25 cellular contexts compared by ENCODE assay signal in the genomic region with DNA sequence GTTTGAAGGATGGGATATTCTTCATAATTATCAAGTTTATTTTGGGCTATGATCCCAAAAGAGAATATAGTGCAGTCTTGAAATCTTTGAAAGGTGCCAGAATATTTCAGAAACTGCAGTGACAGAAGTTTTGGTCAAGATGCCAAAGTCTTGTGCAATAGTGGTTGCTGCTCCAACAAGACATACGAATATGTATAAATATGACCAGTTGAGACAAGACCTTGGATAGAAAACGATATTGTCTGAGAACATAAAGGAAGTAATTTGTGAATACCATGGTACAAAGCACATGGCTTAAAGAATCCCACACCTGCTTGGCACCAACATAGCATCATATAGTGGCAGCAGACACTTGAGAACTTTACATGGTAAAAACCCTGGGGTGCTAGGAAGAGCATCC. TPM values are rescaled to one million over a fixed set of nuclear protein-coding genes. Genes with fewer than 3 reads are reported as not detected.
A peak's percentile ranks its signal among the peaks of the same experiment; 100 is the strongest.
DNase-seq lines count a peak whose midpoint lies in the region; ATAC-seq and TF ChIP-seq lines count a peak whose summit lies in the region.
"Had no signal": no experiment of that assay in that cellular context is flagged by ENCODE, and none has a peak within 500 bp of the region (broad histone marks: within the 10 kb centered on the region; RNA-seq: fewer than 3 reads in every experiment).

No MANE protein-coding gene starts in this region.

- POLR2A ChIA-PET in activated CD8-positive, alpha-beta T cell treated with anti-CD3 and anti-CD28 coated beads, Interleukin-2, amount 10 ng/mL, durations not matched to agents 7 days and 5 days (lab: Charles Lee), result no interaction called here

- intact Hi-C loops in left ventricle myocardium inferior (cut with micrococcal nuclease) (no loop called here), cardiac septum (cut with DNase I) (no loop called here)

- TF ChIP-seq CTCF in left ventricle myocardium inferior (IDR thresholded peaks at IDR 0.05; ENCODE audit: borderline replicate concordance), result no peak
- TF ChIP-seq CTCF in cardiac fibroblast (IDR thresholded peaks at IDR 0.05; ENCODE audit: low read depth, low read length), result no peak
- TF ChIP-seq CTCF in foreskin keratinocyte (conservative IDR thresholded peaks at IDR 0.05), result no peak

- H3K4me3 ChIP-seq in left ventricle myocardium inferior, result no peak overlapping the region
- H3K4me3 ChIP-seq in cardiac fibroblast (replicated peaks in 1 of 2; ENCODE audit: low read depth in 2 of 2, low read length in 2 of 2), result no peak overlapping the region
- H3K4me3 ChIP-seq: A549, BLaER1, esophagus muscularis mucosa, hepatocyte, uterus had no signal

- peak overlapping the region; percentile 36 for H3K27ac ChIP-seq in left ventricle myocardium inferior (replicated peaks)
- H3K27ac ChIP-seq in foreskin keratinocyte, result no peak overlapping the region
- H3K27ac ChIP-seq: A549, BLaER1, hepatocyte, uterus had no signal

- no peaks in the 10 kb centered on the region for H3K4me1 Mint-ChIP-seq in activated CD8-positive, alpha-beta T cell treated with anti-CD3 and anti-CD28 coated beads, Interleukin-2, amount 10 ng/mL, durations not matched to agents 7 days and 5 days (ENCODE audit: low read depth)
- H3K4me1 Mint-ChIP-seq: activated B cell treated with CpG ODN at 0.5 μM for 24 hours; activated CD4-positive, alpha-beta memory T cell treated with anti-CD3 and anti-CD28 coated beads, Interleukin-2, amount 10 ng/mL, durations not matched to agents 7 days and 5 days had no signal

- H3K9me3 ChIP-seq in left ventricle myocardium inferior (replicated peaks), result no peaks in the 10 kb centered on the region
- H3K9me3 ChIP-seq: A549, BLaER1, esophagus muscularis mucosa, uterus had no signal

- H3K27me3 ChIP-seq in left ventricle myocardium inferior (ENCODE audit: low read depth) (no peaks in the 10 kb centered on the region), foreskin keratinocyte (no peaks in the 10 kb centered on the region)
- H3K27me3 ChIP-seq: esophagus muscularis mucosa, hepatocyte, uterus had no signal

- H3K36me3 Mint-ChIP-seq in activated CD8-positive, alpha-beta T cell treated with anti-CD3 and anti-CD28 coated beads, Interleukin-2, amount 10 ng/mL, durations not matched to agents 7 days and 5 days (ENCODE audit: low read depth), result no peaks in the 10 kb centered on the region

- H3K27ac Mint-ChIP-seq in activated CD8-positive, alpha-beta T cell treated with anti-CD3 and anti-CD28 coated beads, Interleukin-2, amount 10 ng/mL, durations not matched to agents 7 days and 5 days, result no peak overlapping the region
- H3K27ac Mint-ChIP-seq: activated B cell treated with CpG ODN at 0.5 μM for 24 hours; activated CD4-positive, alpha-beta memory T cell treated with anti-CD3 and anti-CD28 coated beads, Interleukin-2, amount 10 ng/mL, durations not matched to agents 7 days and 5 days had no signal

- no peaks in the 10 kb centered on the region for H3K9me3 Mint-ChIP-seq in activated CD8-positive, alpha-beta T cell treated with anti-CD3 and anti-CD28 coated beads, Interleukin-2, amount 10 ng/mL, durations not matched to agents 7 days and 5 days (ENCODE audit: insufficient read depth)
- H3K9me3 Mint-ChIP-seq: activated B cell treated with CpG ODN at 0.5 μM for 24 hours; activated CD4-positive, alpha-beta memory T cell treated with anti-CD3 and anti-CD28 coated beads, Interleukin-2, amount 10 ng/mL, durations not matched to agents 7 days and 5 days had no signal

- H3K4me3 Mint-ChIP-seq in activated CD8-positive, alpha-beta T cell treated with anti-CD3 and anti-CD28 coated beads, Interleukin-2, amount 10 ng/mL, durations not matched to agents 7 days and 5 days, result no peak overlapping the region
- H3K4me3 Mint-ChIP-seq: activated B cell treated with CpG ODN at 0.5 μM for 24 hours; activated CD4-positive, alpha-beta memory T cell treated with anti-CD3 and anti-CD28 coated beads, Interleukin-2, amount 10 ng/mL, durations not matched to agents 7 days and 5 days had no signal

- H3K27me3 Mint-ChIP-seq in activated CD8-positive, alpha-beta T cell treated with anti-CD3 and anti-CD28 coated beads, Interleukin-2, amount 10 ng/mL, durations not matched to agents 7 days and 5 days (ENCODE audit: low read depth), result no peaks in the 10 kb centered on the region
- H3K27me3 Mint-ChIP-seq: activated CD4-positive, alpha-beta memory T cell treated with anti-CD3 and anti-CD28 coated beads, Interleukin-2, amount 10 ng/mL, durations not matched to agents 7 days and 5 days had no signal

- CTCF ChIA-PET in activated CD8-positive, alpha-beta T cell treated with anti-CD3 and anti-CD28 coated beads, Interleukin-2, amount 10 ng/mL, durations not matched to agents 7 days and 5 days (lab: Charles Lee), result no interaction called here

- ATAC-seq in foreskin keratinocyte, result no peak
- no peak for ATAC-seq in activated CD8-positive, alpha-beta T cell treated with anti-CD3 and anti-CD28 coated beads, Interleukin-2, amount 10 ng/mL, durations not matched to agents 7 days and 5 days
- ATAC-seq: A549, Panc1 had no signal

- H3K4me1 ChIP-seq in left ventricle myocardium inferior, result no peaks in the 10 kb centered on the region
- H3K4me1 ChIP-seq in foreskin keratinocyte, result no peaks in the 10 kb centered on the region
- H3K4me1 ChIP-seq: A549, BLaER1, uterus had no signal

- no peaks in the 10 kb centered on the region for H3K36me3 ChIP-seq in left ventricle myocardium inferior
- H3K36me3 ChIP-seq: BLaER1, esophagus muscularis mucosa, uterus had no signal

- DNase-seq in left ventricle myocardium inferior (no peak), cardiac septum (ENCODE audit: low spot score) (no peak), cardiac fibroblast (ENCODE audit: low read depth in 2 of 2) (peak; percentile 70 to 84), foreskin keratinocyte (peak; percentile 48 to 69), NCI-H2227 (lab: John Stamatoyannopoulos, UW; ENCODE audit: unreplicated experiment) (no peak)
- no peak for DNase-seq in activated effector memory CD4-positive, alpha-beta T cell treated with Interleukin-2 at 50 U/mL for 16 hours
- no peak for DNase-seq in activated CD8-positive, alpha-beta T cell treated with anti-CD3 and anti-CD28 coated beads, Interleukin-2, amount 10 ng/mL, durations not matched to agents 7 days and 5 days
- DNase-seq in activated CD8-positive, alpha-beta memory T cell treated with anti-CD3 and anti-CD28 coated beads, Interleukin-2, amount 50 U/mL, for 48 hours, result no peak
- DNase-seq: activated B cell treated with CpG ODN at 0.5 μM for 24 hours; activated CD4-positive, alpha-beta memory T cell treated with anti-CD3 and anti-CD28 coated beads, Interleukin-2, amount 10 ng/mL, durations not matched to agents 7 days and 5 days; activated naive CD4-positive, alpha-beta T cell treated with Interleukin-2 at 50 U/mL for 16 hours; activated T-cell treated with anti-CD3 and anti-CD28 coated beads, Interleukin-2, amount 50 U/mL, for 1 hour; Calu3; NCI-H187; NCI-H226; stimulated activated CD4-positive, alpha-beta T cell treated with anti-CD3 and anti-CD28 coated beads, Interleukin-15, amount 100 ng/mL, for 24 hours had no signal

RNA-seq across cellular contexts. Expression of gene AMELX, which starts 48.6 kb away (rescaled TPM):
- total RNA-seq in left ventricle myocardium inferior (not detected), cardiac septum (not detected), foreskin keratinocyte (not detected in 2 replicates)
- polyA plus RNA-seq in foreskin keratinocyte, result not detected in 2 replicates
- total RNA-seq in activated CD8-positive, alpha-beta T cell treated with anti-CD3 and anti-CD28 coated beads, Interleukin-2, amount 10 ng/mL, durations not matched to agents 7 days and 5 days, result not detected
- total RNA-seq: activated B cell treated with CpG ODN at 0.5 μM for 24 hours; activated CD4-positive, alpha-beta memory T cell treated with anti-CD3 and anti-CD28 coated beads, Interleukin-2, amount 10 ng/mL, durations not matched to agents 7 days and 5 days; Calu3; esophagus muscularis mucosa; hepatocyte; lung microvascular endothelial cell; renal cortical epithelial cell; T-helper 2 cell treated with Interferon-gamma antibody and Interleukin-4, amounts not matched to agents 100 ng/mL and 5 ng/mL, for 36 hours; uterus had no signal
- polyA plus RNA-seq: A549, hepatocyte had no signal

Comparison
In these comparisons a context has a peak if more than half of its experiments do, and no peak if none do; other contexts are left out.
1. DNase-seq: peak in cardiac fibroblast (2 of 2) and foreskin keratinocyte (2 of 2); none in left ventricle myocardium inferior (single experiment), cardiac septum (single experiment), activated effector memory CD4-positive, alpha-beta T cell treated with Interleukin-2 at 50 U/mL for 16 hours (single experiment), NCI-H2227 (single experiment), activated CD8-positive, alpha-beta T cell treated with anti-CD3 and anti-CD28 coated beads, Interleukin-2, amount 10 ng/mL, durations not matched to agents 7 days and 5 days (single experiment) and activated CD8-positive, alpha-beta memory T cell treated with anti-CD3 and anti-CD28 coated beads, Interleukin-2, amount 50 U/mL, for 48 hours (single experiment).